In the genomic region with DNA sequence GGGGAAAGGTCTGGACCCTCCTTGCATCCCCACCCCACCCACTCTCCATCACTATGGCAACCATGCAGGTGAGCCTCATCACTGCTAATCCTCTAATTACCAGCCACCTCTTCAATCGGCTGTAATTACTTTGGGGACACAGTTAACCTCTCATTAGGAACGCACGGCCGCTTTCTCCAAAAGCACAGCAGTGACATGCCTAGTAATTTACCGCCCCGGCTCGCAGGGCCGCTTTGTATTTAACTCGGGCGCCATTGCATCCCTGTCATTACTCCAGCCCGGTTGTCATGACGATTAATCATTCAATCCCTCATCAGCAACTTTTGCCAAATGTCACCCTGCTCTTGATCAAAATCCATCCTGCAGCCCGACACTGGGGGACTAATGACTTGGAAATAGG, we compare ENCODE assay signal across 27 cellular contexts. TPM values are rescaled to one million over a fixed set of nuclear protein-coding genes. Genes with fewer than 3 reads are reported as not detected.
A peak's percentile ranks its signal among the peaks of the same experiment; 100 is the strongest.
DNase-seq lines count a peak whose midpoint lies in the region; ATAC-seq and TF ChIP-seq lines count a peak whose summit lies in the region.
"Had no signal": no experiment of that assay in that cellular context is flagged by ENCODE, and none has a peak within 500 bp of the region (broad histone marks: within the 10 kb centered on the region; RNA-seq: fewer than 3 reads in every experiment).

No MANE protein-coding gene starts in this region.

- TF ChIP-seq CTCF in chondrocyte (IDR thresholded peaks at IDR 0.05) = no peak
- TF ChIP-seq CTCF in psoas muscle (IDR thresholded peaks at IDR 0.05) = no peak

- H3K27me3 ChIP-seq in psoas muscle (ENCODE audit: insufficient read depth in 3 of 3, low read length in 2 of 3) = no peaks in the 10 kb centered on the region
- H3K27me3 ChIP-seq: BLaER1, gastrocnemius medialis, right lobe of liver had no signal

- WGBS in psoas muscle, 3 donors = 34 to 46% (median 37%) methylated on average over 13 of the region's 13 CpGs

- H3K36me3 Mint-ChIP-seq in chondrocyte (ENCODE audit: low read depth) = no peaks in the 10 kb centered on the region
- H3K36me3 Mint-ChIP-seq: natural killer cell treated with Interleukin-12 subunit alpha and Interleukin-12 subunit beta and Interleukin-15 and Interleukin-18, amount 100 ng/mL, for 72 hours had no signal

- H3K9me3 Mint-ChIP-seq in chondrocyte (ENCODE audit: low read depth) = no peaks in the 10 kb centered on the region
- H3K9me3 Mint-ChIP-seq: activated naive CD4-positive, alpha-beta T cell treated with anti-CD3 and anti-CD28 coated beads for 36 hours; natural killer cell treated with Interleukin-12 subunit alpha and Interleukin-12 subunit beta and Interleukin-15 and Interleukin-18, amount 100 ng/mL, for 72 hours; stimulated activated naive CD8-positive, alpha-beta T cell treated with anti-CD3 and anti-CD28 coated beads, Interleukin-15, Interleukin-2, amounts not matched to agents 100 ng/mL and 50 ng/mL, for 24 hours; T-helper 1 cell treated with Interleukin-12 subunit alpha and Interleukin-12 subunit beta and Interleukin-4 antibody, amounts not matched to agents 30 μg/mL and 1 μg/mL, for 36 hours had no signal

- H3K27ac Mint-ChIP-seq in chondrocyte (ENCODE audit: unreplicated experiment) = no peak overlapping the region
- H3K27ac Mint-ChIP-seq: activated naive CD4-positive, alpha-beta T cell treated with anti-CD3 and anti-CD28 coated beads for 36 hours; natural killer cell treated with Interleukin-12 subunit alpha and Interleukin-12 subunit beta and Interleukin-15 and Interleukin-18, amount 100 ng/mL, for 72 hours; stimulated activated naive CD8-positive, alpha-beta T cell treated with anti-CD3 and anti-CD28 coated beads, Interleukin-15, Interleukin-2, amounts not matched to agents 100 ng/mL and 50 ng/mL, for 24 hours; T-helper 1 cell treated with Interleukin-12 subunit alpha and Interleukin-12 subunit beta and Interleukin-4 antibody, amounts not matched to agents 30 μg/mL and 1 μg/mL, for 36 hours had no signal

- no peaks in the 10 kb centered on the region for H3K4me1 ChIP-seq in psoas muscle
- H3K4me1 ChIP-seq: BLaER1, gastrocnemius medialis, HAP-1, parathyroid adenoma, tibial artery had no signal

- H3K27me3 Mint-ChIP-seq in chondrocyte (ENCODE audit: low read depth) = peaks cover 18% of the 10 kb centered on the region

- ATAC-seq in psoas muscle = no peak
- ATAC-seq: gastrocnemius medialis; HepG2; natural killer cell treated with Interleukin-12 subunit alpha and Interleukin-12 subunit beta and Interleukin-15 and Interleukin-18, amount 100 ng/mL, for 72 hours; right lobe of liver had no signal

- peak; percentile 37 for DNase-seq in COLO668 (lab: John Stamatoyannopoulos, UW; ENCODE audit: unreplicated experiment)
- peak; percentile 99 for DNase-seq in NCI-H1417 treated with DMSO at 0.1 percent for 48 hours (lab: John Stamatoyannopoulos, UW)
- DNase-seq in NCI-H524 (lab: John Stamatoyannopoulos, UW) = peak; percentile 91 to 94
- DNase-seq in chondrocyte (ENCODE audit: low spot score) = peak; percentile 48
- DNase-seq in GM03348 (ENCODE audit: low spot score) = no peak
- DNase-seq in activated naive CD4-positive, alpha-beta T cell treated with anti-CD3 and anti-CD28 coated beads, Interleukin-2, amount 50 U/mL, for 16 hours = no peak
- no peak for DNase-seq in psoas muscle
- no peak for DNase-seq in activated T-cell treated with anti-CD3 and anti-CD28 coated beads, Interleukin-2, amount 50 U/mL, for 48 hours
- DNase-seq: ACHN; activated CD8-positive, alpha-beta memory T cell treated with anti-CD3 and anti-CD28 coated beads for 24 hours; activated naive CD4-positive, alpha-beta T cell treated with anti-CD3 and anti-CD28 coated beads for 36 hours; activated T-cell treated with anti-CD3 and anti-CD28 coated beads, Interleukin-2, amount 50 U/mL, for 1 hour; Caco-2; esophagus squamous epithelium; gastrocnemius medialis; hippocampal formation; NCI-H446 treated with DMSO at 0.1 percent for 48 hours; tibial artery had no signal

- no peak overlapping the region for H3K4me3 Mint-ChIP-seq in chondrocyte (ENCODE audit: unreplicated experiment)
- H3K4me3 Mint-ChIP-seq: activated naive CD4-positive, alpha-beta T cell treated with anti-CD3 and anti-CD28 coated beads for 36 hours; natural killer cell treated with Interleukin-12 subunit alpha and Interleukin-12 subunit beta and Interleukin-15 and Interleukin-18, amount 100 ng/mL, for 72 hours; stimulated activated naive CD8-positive, alpha-beta T cell treated with anti-CD3 and anti-CD28 coated beads, Interleukin-15, Interleukin-2, amounts not matched to agents 100 ng/mL and 50 ng/mL, for 24 hours; T-helper 1 cell treated with Interleukin-12 subunit alpha and Interleukin-12 subunit beta and Interleukin-4 antibody, amounts not matched to agents 30 μg/mL and 1 μg/mL, for 36 hours had no signal

- intact Hi-C loops in psoas muscle (cut with DNase I) = no loop called here

- no peaks in the 10 kb centered on the region for H3K4me1 Mint-ChIP-seq in chondrocyte (ENCODE audit: low read depth)

- H3K36me3 ChIP-seq in psoas muscle (ENCODE audit: insufficient read depth in 1 of 2, low read depth in 1 of 2) = no peaks in the 10 kb centered on the region
- H3K36me3 ChIP-seq: BLaER1, esophagus squamous epithelium, gastrocnemius medialis, HAP-1, right lobe of liver, tibial artery had no signal

- no peaks in the 10 kb centered on the region for H3K9me3 ChIP-seq in psoas muscle
- H3K9me3 ChIP-seq: Caco-2, gastrocnemius medialis, HAP-1, right lobe of liver had no signal

- no peak overlapping the region for H3K27ac ChIP-seq in psoas muscle
- H3K27ac ChIP-seq: BLaER1, esophagus squamous epithelium, gastrocnemius medialis, HL-60, parathyroid adenoma, right lobe of liver, tibial artery had no signal

- H3K4me3 ChIP-seq in psoas muscle = no peak overlapping the region
- H3K4me3 ChIP-seq: BLaER1, esophagus squamous epithelium, gastrocnemius medialis, HAP-1, right lobe of liver, tibial artery had no signal

RNA-seq across cellular contexts. Expression of a gene that starts 36.3 kb away (rescaled TPM):
- 1.0 to 1.5 TPM (median 1.2 TPM) in 3 replicates for total RNA-seq in chondrocyte
- 1 to 10 TPM; 1.8 to 6.1 (median 5.5) TPM for total RNA-seq in psoas muscle
- 10 to 100 TPM in 1 of 3 donors, 1 to 10 TPM in 1, under 1 TPM in 1; 0.59 to 15.8 (median 3.3) TPM for polyA plus RNA-seq in psoas muscle

Comparison
In these comparisons a context has a peak if more than half of its experiments do, and no peak if none do; other contexts are left out.
1. DNase-seq: peak in COLO668 (single experiment), NCI-H1417 treated with DMSO at 0.1 percent for 48 hours (single experiment), NCI-H524 (2 of 2) and chondrocyte (single experiment); none in GM03348 (single experiment), activated naive CD4-positive, alpha-beta T cell treated with anti-CD3 and anti-CD28 coated beads, Interleukin-2, amount 50 U/mL, for 16 hours (single experiment), psoas muscle (0 of 2) and activated T-cell treated with anti-CD3 and anti-CD28 coated beads, Interleukin-2, amount 50 U/mL, for 48 hours (0 of 2).